ENCODE assay signal across 27 cellular contexts in genomic region chr10:131621784-131622624, GRCh38.
DNase-seq lines count a peak whose midpoint lies in the region; ATAC-seq and TF ChIP-seq lines count a peak whose summit lies in the region.
"Had no signal": no experiment of that assay in that cellular context is flagged by ENCODE, and none has a peak within 500 bp of the region (broad histone marks: within the 10 kb centered on the region; RNA-seq: fewer than 3 reads in every experiment).

No MANE protein-coding gene starts in this region.

- H3K27ac Mint-ChIP-seq in nephron progenitor cell, result peak overlapping the region; percentile 91
- H3K27ac Mint-ChIP-seq: activated CD4-positive, alpha-beta T cell treated with anti-CD3 and anti-CD28 coated beads for 36 hours; activated naive CD8-positive, alpha-beta T cell treated with anti-CD3 and anti-CD28 coated beads, Interleukin-2, amount 50 U/mL, for 24 hours; CD4-positive, CD25-positive, alpha-beta regulatory T cell; effector memory CD8-positive, alpha-beta T cell; naive thymus-derived CD4-positive, alpha-beta T cell; stimulated activated naive B cell treated with anti-CD40 and anti-IgM and Interleukin-4, amounts not matched to agents 10 μg/mL and 1 μg/mL and 100 μg/mL, for 72 hours had no signal

- no peak for TF ChIP-seq CTCF in nephron progenitor cell (IDR thresholded peaks at IDR 0.05)

- peaks cover 5% of the 10 kb centered on the region for H3K36me3 Mint-ChIP-seq in nephron progenitor cell (ENCODE audit: low read depth)
- H3K36me3 Mint-ChIP-seq: CD4-positive, CD25-positive, alpha-beta regulatory T cell; naive thymus-derived CD4-positive, alpha-beta T cell; stimulated activated naive B cell treated with anti-CD40 and anti-IgM and Interleukin-4, amounts not matched to agents 10 μg/mL and 1 μg/mL and 100 μg/mL, for 72 hours had no signal

- H3K27me3 Mint-ChIP-seq in nephron progenitor cell (ENCODE audit: low read depth, poor library complexity), result no peaks in the 10 kb centered on the region
- H3K27me3 Mint-ChIP-seq: activated CD4-positive, alpha-beta T cell treated with anti-CD3 and anti-CD28 coated beads for 36 hours; activated naive CD8-positive, alpha-beta T cell treated with anti-CD3 and anti-CD28 coated beads, Interleukin-2, amount 50 U/mL, for 24 hours; CD4-positive, CD25-positive, alpha-beta regulatory T cell had no signal

- H3K4me1 Mint-ChIP-seq in nephron progenitor cell, result peaks cover 24% of the 10 kb centered on the region
- H3K4me1 Mint-ChIP-seq: activated CD4-positive, alpha-beta T cell treated with anti-CD3 and anti-CD28 coated beads for 36 hours; activated naive CD8-positive, alpha-beta T cell treated with anti-CD3 and anti-CD28 coated beads, Interleukin-2, amount 50 U/mL, for 24 hours; CD4-positive, CD25-positive, alpha-beta regulatory T cell; naive thymus-derived CD4-positive, alpha-beta T cell; stimulated activated naive B cell treated with anti-CD40 and anti-IgM and Interleukin-4, amounts not matched to agents 10 μg/mL and 1 μg/mL and 100 μg/mL, for 72 hours had no signal

- peaks cover 12% of the 10 kb centered on the region for H3K9me3 Mint-ChIP-seq in nephron progenitor cell
- H3K9me3 Mint-ChIP-seq: activated naive CD8-positive, alpha-beta T cell treated with anti-CD3 and anti-CD28 coated beads, Interleukin-2, amount 50 U/mL, for 24 hours; CD4-positive, CD25-positive, alpha-beta regulatory T cell; effector memory CD8-positive, alpha-beta T cell had no signal

- no peak overlapping the region for H3K4me3 Mint-ChIP-seq in nephron progenitor cell
- H3K4me3 Mint-ChIP-seq: activated CD4-positive, alpha-beta T cell treated with anti-CD3 and anti-CD28 coated beads for 36 hours; activated naive CD8-positive, alpha-beta T cell treated with anti-CD3 and anti-CD28 coated beads, Interleukin-2, amount 50 U/mL, for 24 hours; CD4-positive, CD25-positive, alpha-beta regulatory T cell; effector memory CD8-positive, alpha-beta T cell; naive thymus-derived CD4-positive, alpha-beta T cell; stimulated activated naive B cell treated with anti-CD40 and anti-IgM and Interleukin-4, amounts not matched to agents 10 μg/mL and 1 μg/mL and 100 μg/mL, for 72 hours had no signal

- intact Hi-C loops in left cardiac atrium (cut with DNase I), result no loop called here
- intact Hi-C loops in cardiac septum (cut with DNase I), result no loop called here

- DNase-seq in left cardiac atrium (no peak), cardiac septum (ENCODE audit: low spot score) (no peak), SW480 (ENCODE audit: low spot score) (peak; percentile 83), nephron progenitor cell (no peak), activated T-cell treated with anti-CD3 and anti-CD28 coated beads for 4 hours (no peak), NCI-H1105 (lab: John Stamatoyannopoulos, UW) (no peak)
- DNase-seq in activated effector memory CD4-positive, alpha-beta T cell treated with Interleukin-2 at 50 U/mL for 16 hours, result no peak
- no peak for DNase-seq in stimulated activated CD4-positive, alpha-beta T cell treated with anti-CD3 and anti-CD28 coated beads, Interleukin-1b, Interleukin-23, amount 100 ng/mL, for 48 hours
- DNase-seq: activated CD4-positive, alpha-beta T cell treated with anti-CD3 and anti-CD28 coated beads for 36 hours; activated CD8-positive, alpha-beta memory T cell treated with anti-CD3 and anti-CD28 coated beads for 24 hours; activated naive CD8-positive, alpha-beta T cell treated with anti-CD3 and anti-CD28 coated beads, Interleukin-2, amount 50 U/mL, for 24 hours; activated T-cell treated with anti-CD3 and anti-CD28 coated beads, Interleukin-2, amount 50 U/mL, for 48 hours; CD4-positive, CD25-positive, alpha-beta regulatory T cell; DND-41; effector memory CD8-positive, alpha-beta T cell; erythroblast; GOT3; head of caudate nucleus; KG1; naive thymus-derived CD4-positive, alpha-beta T cell; NCI-H1417 treated with DMSO at 0.1 percent for 48 hours; NCI-H2029 treated with DMSO at 0.1 percent for 48 hours; NCI-H526 treated with DMSO at 0.1 percent for 48 hours; occipital lobe; PC-9; SHP77 treated with DMSO at 0.1 percent for 48 hours; stimulated activated naive B cell treated with anti-CD40 and anti-IgM and Interleukin-4, amounts not matched to agents 10 μg/mL and 1 μg/mL and 100 μg/mL, for 72 hours had no signal

- ATAC-seq in left cardiac atrium, result peak; percentile 15 to 94
- ATAC-seq: activated CD4-positive, alpha-beta T cell treated with anti-CD3 and anti-CD28 coated beads for 36 hours; activated naive CD8-positive, alpha-beta T cell treated with anti-CD3 and anti-CD28 coated beads, Interleukin-2, amount 50 U/mL, for 24 hours; effector memory CD8-positive, alpha-beta T cell; naive thymus-derived CD4-positive, alpha-beta T cell; stimulated activated naive B cell treated with anti-CD40 and anti-IgM and Interleukin-4, amounts not matched to agents 10 μg/mL and 1 μg/mL and 100 μg/mL, for 72 hours had no signal
